In genomic region chr6:110179406-110180227, GRCh38 we compare ENCODE assay signal across 8 cellular contexts. TPM values are rescaled to one million over a fixed set of nuclear protein-coding genes. Genes with fewer than 3 reads are reported as not detected.
DNase-seq lines count a peak whose midpoint lies in the region; ATAC-seq, FAIRE-seq and TF ChIP-seq lines count a peak whose summit lies in the region.

WASF1 (minus strand) TSS chr6:110179670; CDS start chr6:110127601, 52,069 bp downstream.

- H3K27me3 Mint-ChIP-seq in T-cell = peaks cover 3 to 13% of the 10 kb centered on the region in 2 donors
- H3K27me3 Mint-ChIP-seq in type B pancreatic cell = no peaks in the 10 kb centered on the region

- POLR2A ChIA-PET in T-cell (lab: Charles Lee) = interaction anchor here (0.5 to 1.2 kb wide), 4 partner anchors 41 to 1083 kb away, joined by 3 to 10 read pairs (median 4); partner anchors contain the start of gene CDK19 (in 1 of the 2)

- CTCF ChIA-PET in T-cell (lab: Charles Lee) = interaction anchor here (0.7 to 1.5 kb wide), 5 partner anchors 9 to 1086 kb away, joined by 3 to 13 read pairs (median 3); no protein-coding TSS in a partner anchor

- peak; percentile 97 for FAIRE-seq in GM12891 (lab: Jason Lieb, UNC)

- H3K9me3 Mint-ChIP-seq in T-cell = no peaks in the 10 kb centered on the region
- H3K9me3 Mint-ChIP-seq in type B pancreatic cell = no peaks in the 10 kb centered on the region

- intact Hi-C loops in left cardiac atrium (cut with DNase I) = loop anchor here in 1 of 2 donors (2.0 kb wide), 1 partner anchor 211 kb away; no protein-coding TSS in a partner anchor
- intact Hi-C loops in posterior cingulate gyrus (cut with DNase I) = loop anchor here (5.0 kb wide), 2 partner anchors 213 to 487 kb away; partner anchors contain the start of genes AK9 and FIG4

- H3K36me3 Mint-ChIP-seq in T-cell (peaks cover 2% of the 10 kb centered on the region), type B pancreatic cell (peaks cover 4% of the 10 kb centered on the region)

- DNase-seq in GM12891 (ENCODE audit: insufficient read length, low spot score) (peak; percentile 57), NCI-H146 (lab: John Stamatoyannopoulos, UW) (peak; percentile 98), T-cell (peak; percentile 82 to 91 (median 86)), amniotic stem cell (lab: John Stamatoyannopoulos, UW) (peak; percentile 96), left cardiac atrium (peak; percentile 94), posterior cingulate gyrus (peak; percentile 91 to 99 (median 94)), type B pancreatic cell (ENCODE audit: extremely low spot score, unreplicated experiment) (peak; percentile 98)

- peak; percentile 75 for ATAC-seq in HG02870 (IDR thresholded peaks at IDR 0.05; ENCODE audit: unreplicated experiment)
- ATAC-seq in T-cell (replicated peaks in 1 of 4) = peak; percentile 86 to 92 (median 88)
- peak; percentile 98 for ATAC-seq in left cardiac atrium

- H3K4me1 Mint-ChIP-seq in T-cell (peaks cover 5 to 8% (median 7%) of the 10 kb centered on the region in 3 donors), type B pancreatic cell (ENCODE audit: unreplicated experiment) (peaks cover 11% of the 10 kb centered on the region)

- no peak for TF ChIP-seq CTCF in type B pancreatic cell (conservative IDR thresholded peaks at IDR 0.05)

- H3K27ac Mint-ChIP-seq in T-cell (peak within 1 kb of the TSS; percentile 29 to 42), type B pancreatic cell (peak within 1 kb of the TSS; percentile 75)

- peak within 1 kb of the TSS in 2 of 3 donors; percentile 79 to 84 for H3K4me3 Mint-ChIP-seq in T-cell
- peak within 1 kb of the TSS; percentile 91 for H3K4me3 Mint-ChIP-seq in type B pancreatic cell

- TF ChIP-seq POLR2A in GM12891 (IDR thresholded peaks at IDR 0.05; ENCODE audit: low read depth, low read length) = no peak

TF ChIP-seq in GM12891, 5 proteins besides CTCF, POLR2A, EP300 and RAD21:
- TF ChIP-seq PAX5 (IDR thresholded peaks at IDR 0.05; ENCODE audit: insufficient read depth, low read length, severe bottlenecking) = no peak
- TF ChIP-seq SPI1 (IDR thresholded peaks at IDR 0.05; ENCODE audit: low read depth, low read length) = peak; percentile 45

RNA-seq across cellular contexts. Expression of gene WASF1, which starts in this region (rescaled TPM):
- 0.59 TPM for polyA plus RNA-seq in GM12891 (2012; ENCODE audit: low read depth, missing spikeins)
- total RNA-seq in T-cell (1 to 10 TPM in 3 of 5 donors, under 1 TPM in 2; 0.23 to 1.2 (median 1.0) TPM), left cardiac atrium (1 to 10 TPM; 3.0 to 3.2 TPM), type B pancreatic cell (ENCODE audit: low replicate concordance) (17.7 and 120 TPM in 2 replicates)

Comparison
In these comparisons a context has a peak if more than half of its experiments do, and no peak if none do; other contexts are left out.
1. Peak in every context shown above with its lines: DNase-seq and ATAC-seq.